In the genomic region with DNA sequence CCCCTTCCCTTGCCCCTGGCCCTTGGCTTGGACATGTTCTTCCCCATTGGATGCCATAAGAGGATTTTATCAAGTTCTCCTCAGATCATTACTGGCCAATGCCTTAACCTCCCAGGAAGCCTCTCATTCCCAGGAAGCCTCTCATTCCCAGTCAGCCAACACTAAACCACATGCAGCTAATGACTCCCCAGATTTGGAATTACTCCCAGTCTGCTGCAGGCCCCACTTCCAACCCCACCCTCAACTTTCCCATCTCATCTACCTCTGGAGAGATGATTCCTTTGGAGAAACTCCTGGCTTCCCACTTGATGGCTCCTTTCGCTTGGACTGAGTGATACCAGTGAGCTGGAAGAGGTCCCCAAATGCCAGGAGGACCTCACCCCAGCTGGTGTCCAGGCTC, we compare ENCODE assay signal across 16 cellular contexts.
"Had no signal": no experiment of that assay in that cellular context is flagged by ENCODE, and none has a peak within 500 bp of the region (broad histone marks: within the 10 kb centered on the region; RNA-seq: fewer than 3 reads in every experiment).

No MANE protein-coding gene starts in this region.

- DNase-seq: activated CD4-positive, alpha-beta memory T cell treated with anti-CD3 and anti-CD28 coated beads, Interleukin-2, amount 10 ng/mL, durations not matched to agents 7 days and 5 days; activated gamma-delta T cell; activated T-cell treated with anti-CD3 and anti-CD28 coated beads, Interleukin-2, amount 50 U/mL, for 48 hours; amygdala; dorsolateral prefrontal cortex; left ventricle myocardium inferior; nucleus accumbens; right lobe of liver; stimulated activated CD4-positive, alpha-beta T cell treated with anti-CD3 and anti-CD28 coated beads, Interleukin-2, amount 100 ng/mL, for 24 hours; stimulated activated naive CD4-positive, alpha-beta T cell; T1000; trophoblast cell had no signal

- H3K4me3 ChIP-seq: dorsolateral prefrontal cortex, esophagus muscularis mucosa, heart left ventricle, left ventricle myocardium inferior, prostate gland, right lobe of liver had no signal

- ATAC-seq: natural killer cell treated with Interleukin-12 subunit alpha and Interleukin-12 subunit beta and Interleukin-15 and Interleukin-18, amount 100 ng/mL, for 72 hours had no signal
